ENCODE assay signal across 8 cellular contexts in the genomic region with DNA sequence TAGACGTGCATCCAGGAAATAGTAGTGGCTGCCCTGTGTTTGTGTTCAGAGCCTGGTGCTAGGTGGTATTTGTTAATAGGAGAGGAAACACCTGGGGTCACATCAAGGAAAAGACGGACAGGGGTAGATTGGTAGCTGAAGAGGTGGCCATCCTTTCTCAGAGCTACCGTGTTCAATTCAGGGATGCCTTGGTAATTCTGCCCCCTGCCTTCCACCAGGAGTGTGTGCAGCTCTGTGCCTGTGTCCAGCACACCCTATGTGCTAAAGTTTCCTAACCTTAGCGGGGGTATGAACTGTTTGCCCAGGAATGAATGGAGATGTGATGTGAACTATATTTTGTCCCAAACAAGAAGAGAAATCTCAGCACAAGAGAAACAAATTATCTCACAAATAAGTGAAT.
DNase-seq lines count a peak whose midpoint lies in the region; ATAC-seq and TF ChIP-seq lines count a peak whose summit lies in the region.

No MANE protein-coding gene starts in this region.

- H3K4me3 Mint-ChIP-seq in endothelial cell (ENCODE audit: unreplicated experiment) = no peak overlapping the region

- H3K27ac ChIP-seq in DND-41 (ENCODE audit: low read length) = no peak overlapping the region
- no peak overlapping the region for H3K27ac ChIP-seq in mesenchymal stem cell (ENCODE audit: low read length, poor library complexity, severe bottlenecking)
- no peak overlapping the region for H3K27ac ChIP-seq in vagina

- H3K4me3 ChIP-seq in DND-41 (ENCODE audit: low read depth in 1 of 2, low read length in 2 of 2) = no peak overlapping the region
- no peak overlapping the region for H3K4me3 ChIP-seq in NB4 (ENCODE audit: low read depth, low read length)
- H3K4me3 ChIP-seq in mesenchymal stem cell (ENCODE audit: insufficient read depth in 1 of 2, low read depth in 1 of 2, low read length in 2 of 2) = no peak overlapping the region
- H3K4me3 ChIP-seq in vagina = no peak overlapping the region

- H3K27ac Mint-ChIP-seq in endothelial cell (ENCODE audit: unreplicated experiment) = no peak overlapping the region

- TF ChIP-seq CTCF in DND-41 (IDR thresholded peaks at IDR 0.05; ENCODE audit: borderline replicate concordance, extremely low read depth, low read length, poor library complexity, severe bottlenecking) (peak; percentile 48), NB4 (IDR thresholded peaks at IDR 0.05; ENCODE audit: low read depth, low read length) (peak; percentile 60), endothelial cell (IDR thresholded peaks at IDR 0.05; ENCODE audit: unreplicated experiment) (peak; percentile 47), vagina (IDR thresholded peaks at IDR 0.05) (no peak)

- H2AK5ac ChIP-seq in mesenchymal stem cell (ENCODE audit: low read length, severe bottlenecking) = no peak overlapping the region

- H2BK5ac ChIP-seq in mesenchymal stem cell (ENCODE audit: low read depth, low read length, poor library complexity, severe bottlenecking) = no peak overlapping the region

- H2BK120ac ChIP-seq in mesenchymal stem cell (ENCODE audit: low read depth, low read length) = no peak overlapping the region

- ATAC-seq in DND-41 (ENCODE audit: insufficient read depth, low read depth) (no peak), HG03039 (IDR thresholded peaks at IDR 0.05; ENCODE audit: unreplicated experiment) (no peak), GM21576 (IDR thresholded peaks at IDR 0.05; ENCODE audit: unreplicated experiment) (no peak)

- H4K8ac ChIP-seq in mesenchymal stem cell (ENCODE audit: low read length) = no peak overlapping the region

- no peak overlapping the region for H2BK12ac ChIP-seq in mesenchymal stem cell (ENCODE audit: low read length in 2 of 2)

- H3K36me3 ChIP-seq in DND-41 (ENCODE audit: insufficient read depth, low read length) = no peaks in the 10 kb centered on the region
- no peaks in the 10 kb centered on the region for H3K36me3 ChIP-seq in mesenchymal stem cell (ENCODE audit: control insufficient read depth in 1 of 2, insufficient read depth in 2 of 2, low read depth in 1 of 2, low read length in 2 of 2)
- H3K36me3 ChIP-seq in vagina = no peaks in the 10 kb centered on the region

- H4K20me1 ChIP-seq in DND-41 (ENCODE audit: insufficient read depth, low read length) = no peaks in the 10 kb centered on the region

- H2AFZ ChIP-seq in DND-41 (ENCODE audit: low read depth, low read length) = no peak overlapping the region
- H2AFZ ChIP-seq in mesenchymal stem cell (ENCODE audit: low read depth, low read length) = no peak overlapping the region

- H3K27me3 ChIP-seq in DND-41 (ENCODE audit: insufficient read depth, low read length, poor library complexity) = peaks cover 4% of the 10 kb centered on the region
- peaks cover 0 to 3% of the 10 kb centered on the region in 2 experiments for H3K27me3 ChIP-seq in mesenchymal stem cell (ENCODE audit: control insufficient read depth in 1 of 2, insufficient read depth in 1 of 2, low read length in 2 of 2)
- no peaks in the 10 kb centered on the region for H3K27me3 ChIP-seq in vagina

- H3K18ac ChIP-seq in mesenchymal stem cell (ENCODE audit: low read depth in 1 of 2, low read length in 2 of 2) = no peak overlapping the region

- H3K79me2 ChIP-seq in DND-41 (ENCODE audit: insufficient read depth, low read length) = no peaks in the 10 kb centered on the region

- H2BK15ac ChIP-seq in mesenchymal stem cell (ENCODE audit: low read depth, poor library complexity, severe bottlenecking) = no peak overlapping the region

- no peaks in the 10 kb centered on the region for H3K36me3 Mint-ChIP-seq in endothelial cell (ENCODE audit: low read depth, unreplicated experiment)

- H3K9ac ChIP-seq in DND-41 (ENCODE audit: low read depth, low read length) (no peak overlapping the region), mesenchymal stem cell (ENCODE audit: low read length) (no peak overlapping the region)

- H3K23ac ChIP-seq in mesenchymal stem cell (ENCODE audit: low read length in 2 of 2) = no peak overlapping the region

- H3K9me3 Mint-ChIP-seq in endothelial cell (ENCODE audit: unreplicated experiment) = no peaks in the 10 kb centered on the region

- no peak overlapping the region for H3K4ac ChIP-seq in mesenchymal stem cell (ENCODE audit: low read depth in 1 of 2, low read length in 2 of 2)

- H3K4me1 ChIP-seq in DND-41 (ENCODE audit: insufficient read depth, low read length) (no peaks in the 10 kb centered on the region), mesenchymal stem cell (ENCODE audit: control insufficient read depth, insufficient read depth, low read depth, low read length) (no peaks in the 10 kb centered on the region), vagina (no peaks in the 10 kb centered on the region)

- H3K9me3 ChIP-seq in DND-41 (ENCODE audit: insufficient read depth, low read length, severe bottlenecking) = no peaks in the 10 kb centered on the region
- H3K9me3 ChIP-seq in mesenchymal stem cell (ENCODE audit: control insufficient read depth, low read length) = no peaks in the 10 kb centered on the region
- H3K9me3 ChIP-seq in vagina = no peaks in the 10 kb centered on the region

- DNase-seq in DND-41 (no peak), NB4 (ENCODE audit: low read depth) (peak; percentile 22), endothelial cell (ENCODE audit: low spot score) (peak; percentile 22), middle frontal gyrus (ENCODE audit: extremely low spot score, low spot score) (peak; percentile 12), mesenchymal stem cell (no peak), vagina (ENCODE audit: extremely low spot score in 2 of 2) (no peak)

- no peak overlapping the region for H3K14ac ChIP-seq in mesenchymal stem cell (ENCODE audit: low read length in 2 of 2)

- intact Hi-C loops in vagina (cut with DNase I) = no loop called here

- no peaks in the 10 kb centered on the region for H3K27me3 Mint-ChIP-seq in endothelial cell (ENCODE audit: unreplicated experiment)

- H3K4me1 Mint-ChIP-seq in endothelial cell (ENCODE audit: unreplicated experiment) = peaks cover 17% of the 10 kb centered on the region

- TF ChIP-seq POLR2A in NB4 (IDR thresholded peaks at IDR 0.05; ENCODE audit: extremely low read depth, insufficient read length) (no peak), vagina (IDR thresholded peaks at IDR 0.05) (no peak)

- H4K91ac ChIP-seq in mesenchymal stem cell (ENCODE audit: low read length) = no peak overlapping the region

- H3K4me2 ChIP-seq in DND-41 (ENCODE audit: insufficient read depth, low read length) (no peak overlapping the region), mesenchymal stem cell (ENCODE audit: low read length, poor library complexity, severe bottlenecking) (no peak overlapping the region)

- H3K79me1 ChIP-seq in mesenchymal stem cell (replicated peaks; ENCODE audit: low read length, poor library complexity, severe bottlenecking) = no peaks in the 10 kb centered on the region

- WGBS in mesenchymal stem cell = 56% methylated on average over 3 of the region's 4 CpGs

Comparison
In these comparisons a context has a peak if more than half of its experiments do, and no peak if none do; other contexts are left out.
1. DNase-seq: peak in NB4 (single experiment), endothelial cell (single experiment) and middle frontal gyrus (single experiment); none in DND-41 (single experiment), mesenchymal stem cell (single experiment) and vagina (0 of 2).
2. CTCF ChIP-seq: peak in DND-41 (single experiment), NB4 (single experiment) and endothelial cell (single experiment); none in vagina (0 of 3).